Comparison of ENCODE assay signal across 8 cellular contexts in genomic region chr22:33000342-33001280, GRCh38. TPM values are rescaled to one million over a fixed set of nuclear protein-coding genes. Genes with fewer than 3 reads are reported as not detected.
DNase-seq lines count a peak whose midpoint lies in the region; ATAC-seq and TF ChIP-seq lines count a peak whose summit lies in the region.

No MANE protein-coding gene starts in this region.

- peaks cover 25 to 38% of the 10 kb centered on the region in 2 experiments for H3K4me1 Mint-ChIP-seq in H9

- H3K36me3 Mint-ChIP-seq in H9 (ENCODE audit: insufficient read depth in 1 of 3, low read depth in 3 of 3), result peaks cover 46 to 89% (median 82%) of the 10 kb centered on the region in 3 experiments

- no peaks in the 10 kb centered on the region for H3K27me3 ChIP-seq in BE2C
- H3K27me3 ChIP-seq in H9 (ENCODE audit: insufficient read depth, low read length), result no peaks in the 10 kb centered on the region
- H3K27me3 ChIP-seq in SJCRH30, result no peaks in the 10 kb centered on the region
- H3K27me3 ChIP-seq in breast epithelium, result no peaks in the 10 kb centered on the region

- H3K14ac ChIP-seq in H9 (ENCODE audit: insufficient read depth, low read length), result no peak overlapping the region

- no peak overlapping the region for H3K4me3 ChIP-seq in BE2C (ENCODE audit: low read depth, low read length)
- H3K4me3 ChIP-seq in SJCRH30, result no peak overlapping the region
- H3K4me3 ChIP-seq in breast epithelium, result no peak overlapping the region

- H3K23ac ChIP-seq in H9 (ENCODE audit: insufficient read length, low read depth, low read length), result no peak overlapping the region

- H3K56ac ChIP-seq in H9 (ENCODE audit: insufficient read length, low read depth, low read length), result no peak overlapping the region

- H3K9me3 ChIP-seq in BE2C, result no peaks in the 10 kb centered on the region
- peaks cover 19% of the 10 kb centered on the region for H3K9me3 ChIP-seq in H9 (ENCODE audit: control insufficient read depth, low read depth, low read length)
- H3K9me3 ChIP-seq in SJCRH30 (replicated peaks), result no peaks in the 10 kb centered on the region
- peaks cover 0 to 6% of the 10 kb centered on the region in 2 donors for H3K9me3 ChIP-seq in breast epithelium

- no peak overlapping the region for H2BK120ac ChIP-seq in H9 (ENCODE audit: low read depth, low read length, poor library complexity, severe bottlenecking)

- intact Hi-C loops in breast epithelium (cut with DNase I; ENCODE audit: low total_unique reads), result no loop called here

- H3K4me2 ChIP-seq in H9 (ENCODE audit: insufficient read depth, insufficient read length, low read length), result peak overlapping the region; percentile 2

- no peak overlapping the region for H2AK5ac ChIP-seq in H9 (ENCODE audit: insufficient read length, low read length)

- no peaks in the 10 kb centered on the region for H3K79me2 ChIP-seq in H9 (ENCODE audit: insufficient read depth, low read length)

- no peak overlapping the region for H2AFZ ChIP-seq in H9 (ENCODE audit: low read length)

- no peak overlapping the region for H4K91ac ChIP-seq in H9 (ENCODE audit: insufficient read length, low read depth, low read length)

- H4K5ac ChIP-seq in H9 (ENCODE audit: insufficient read length, low read depth, low read length), result no peak overlapping the region

- TF ChIP-seq POLR2A in breast epithelium (IDR thresholded peaks at IDR 0.05), result no peak

- H4K20me1 ChIP-seq in H9 (ENCODE audit: control insufficient read depth, insufficient read depth, insufficient read length), result no peaks in the 10 kb centered on the region

- ATAC-seq in HG03175 (IDR thresholded peaks at IDR 0.05; ENCODE audit: unreplicated experiment) (no peak), HG03139 (IDR thresholded peaks at IDR 0.05; ENCODE audit: unreplicated experiment) (no peak)

- H3K23me2 ChIP-seq in H9 (ENCODE audit: insufficient read length, low read depth, low read length, poor library complexity, severe bottlenecking), result no peaks in the 10 kb centered on the region

- no peak overlapping the region for H2BK15ac ChIP-seq in H9 (ENCODE audit: low read depth, low read length)

- peak overlapping the region in 1 of 3 experiments; percentile 34; a peak in 1 of 7 replicates for H3K27ac Mint-ChIP-seq in H9

- no peak overlapping the region for H3K4me3 Mint-ChIP-seq in H9

- peaks cover 25 to 27% of the 10 kb centered on the region in 2 experiments for H3K9me3 Mint-ChIP-seq in H9

- no peaks in the 10 kb centered on the region for H3K79me1 ChIP-seq in H9 (ENCODE audit: insufficient read depth, low read depth, low read length, poor library complexity, severe bottlenecking)

- H3K18ac ChIP-seq in H9 (ENCODE audit: insufficient read length, low read depth, low read length), result no peak overlapping the region

- no peak overlapping the region for H3T11ph ChIP-seq in H9 (ENCODE audit: low read length)

- DNase-seq in BE2C (peak; percentile 81), H9 (peak; percentile 88), SJCRH30 (peak; percentile 76 to 81), breast epithelium (ENCODE audit: low spot score in 2 of 2) (peak in 1 of 2 donors; percentile 61), iris pigment epithelial cell (ENCODE audit: low read depth) (peak; percentile 24)
- DNase-seq in stimulated activated CD4-positive, alpha-beta T cell treated with anti-CD3 and anti-CD28 coated beads, Interleukin-1b, Interleukin-23, amount 100 ng/mL, for 4 hours (ENCODE audit: low read depth in 2 of 2), result peak; percentile 10 to 17

- H3K4ac ChIP-seq in H9 (ENCODE audit: low read depth, low read length), result no peak overlapping the region

- no peak overlapping the region for H2BK5ac ChIP-seq in H9 (ENCODE audit: insufficient read length, low read length)

- H4K8ac ChIP-seq in H9 (replicated peaks; ENCODE audit: insufficient read length, low read depth, low read length), result no peak overlapping the region

- H3K36me3 ChIP-seq in BE2C, result no peaks in the 10 kb centered on the region
- no peaks in the 10 kb centered on the region for H3K36me3 ChIP-seq in SJCRH30
- H3K36me3 ChIP-seq in breast epithelium, result no peaks in the 10 kb centered on the region

- no peaks in the 10 kb centered on the region for H3K27me3 Mint-ChIP-seq in H9 (ENCODE audit: low read depth)

- no peak overlapping the region for H2BK20ac ChIP-seq in H9 (ENCODE audit: low read depth, low read length, poor library complexity, severe bottlenecking)

- peak; percentile 98 for TF ChIP-seq CTCF in BE2C (IDR thresholded peaks at IDR 0.05; ENCODE audit: low read depth, low read length)
- peak; percentile 95 for TF ChIP-seq CTCF in H9 (conservative IDR thresholded peaks at IDR 0.05)
- TF ChIP-seq CTCF in breast epithelium (IDR thresholded peaks at IDR 0.05), result peak; percentile 45 to 89 (median 83)

- no peak overlapping the region for H2BK12ac ChIP-seq in H9 (ENCODE audit: insufficient read length, low read depth, low read length)

- H3K9ac ChIP-seq in H9 (ENCODE audit: extremely low read depth, insufficient read length, low read length), result no peak overlapping the region

- no CpG with 5 or more reads among the region's 12 CpGs for WGBS in H9 (ENCODE audit: extremely low coverage, insufficient read length, low lambda C conversion rate)

- H3K4me1 ChIP-seq in BE2C (no peaks in the 10 kb centered on the region), H9 (ENCODE audit: insufficient read depth, low read length) (peaks cover 3% of the 10 kb centered on the region; the same call in 1 of the 2 replicates), SJCRH30 (peaks cover 15% of the 10 kb centered on the region), breast epithelium (no peaks in the 10 kb centered on the region)

- H3K27ac ChIP-seq in H9 (ENCODE audit: insufficient read length, low read depth, low read length) (no peak overlapping the region), SJCRH30 (no peak overlapping the region), breast epithelium (no peak overlapping the region)

RNA-seq across cellular contexts. Expression of gene SYN3, which starts 57.6 kb away (rescaled TPM):
- 0.42 TPM for polyA plus RNA-seq in BE2C (2012; ENCODE audit: insufficient read depth, insufficient read length, low read depth)
- total RNA-seq in H9 (2021), result 74.6 and 75.5 TPM in 2 replicates
- total RNA-seq in SJCRH30 (2014; rRNA removed; shearing (Covaris generic)), result 0.12 and 0.18 TPM in 2 replicates
- under 1 TPM; under 0.01 to 0.29 (median 0.16) TPM for total RNA-seq in breast epithelium

Comparison
In these comparisons a context has a peak if more than half of its experiments do, and no peak if none do; other contexts are left out.
1. RNA of gene SYN3, which starts 57.6 kb away (total RNA-seq): 74.6 to 75.5 TPM in H9; under 0.01 to 0.29 TPM in breast epithelium and 0.12 to 0.18 TPM in SJCRH30; every median in the first group is over 10 times any median in the second.
2. Peak in every context shown above with its lines, with median percentiles within 50 percentile points of each other: CTCF ChIP-seq.